Comparison of ENCODE assay signal across 12 cellular contexts in genomic region chr20:3732327-3733118, GRCh38. TPM values are rescaled to one million over a fixed set of nuclear protein-coding genes. Genes with fewer than 3 reads are reported as not detected.
DNase-seq lines count a peak whose midpoint lies in the region; ATAC-seq and TF ChIP-seq lines count a peak whose summit lies in the region.
"Had no signal": no experiment of that assay in that cellular context is flagged by ENCODE, and none has a peak within 500 bp of the region (broad histone marks: within the 10 kb centered on the region; RNA-seq: fewer than 3 reads in every experiment).

Gene HSPA12B, plus strand, starts transcription at chr20:3732685. Its CDS starts 5,990 bp downstream, at chr20:3738675.

- H3K27me3 ChIP-seq in ascending aorta (peaks cover 8% of the 10 kb centered on the region), neuronal stem cell (ENCODE audit: control insufficient read depth in 3 of 3, insufficient read depth in 3 of 3, low read depth in 1 of 3, low read length in 3 of 3) (peaks cover 0 to 44% (median 12%) of the 10 kb centered on the region in 3 experiments)

- H2AFZ ChIP-seq in neuronal stem cell (ENCODE audit: low read length): peak within 1 kb of the TSS; percentile 47

- ATAC-seq in left cardiac atrium (peak; percentile 24 to 46), HG03097 (IDR thresholded peaks at IDR 0.05; ENCODE audit: low FRiP score, unreplicated experiment) (no peak), HG03159 (IDR thresholded peaks at IDR 0.05; ENCODE audit: unreplicated experiment) (no peak)
- ATAC-seq: activated CD8-positive, alpha-beta T cell treated with anti-CD3 and anti-CD28 coated beads for 36 hours had no signal

- DNase-seq in 8988T (peak; percentile 13), ascending aorta (ENCODE audit: low spot score in 2 of 2) (no peak), left cardiac atrium (no peak), neuronal stem cell (ENCODE audit: low spot score) (no peak), COLO829 (ENCODE audit: low spot score) (no peak), NCI-H2196 (lab: John Stamatoyannopoulos, UW; ENCODE audit: unreplicated experiment) (no peak)
- DNase-seq: activated CD8-positive, alpha-beta T cell treated with anti-CD3 and anti-CD28 coated beads for 36 hours; Kasumi-1; NCI-H226 had no signal

- H3K18ac ChIP-seq in neuronal stem cell (ENCODE audit: low read length): peak within 1 kb of the TSS; percentile 89

- H2BK120ac ChIP-seq in neuronal stem cell (ENCODE audit: low read depth, low read length): peak within 1 kb of the TSS; percentile 5

- H2AK5ac ChIP-seq in neuronal stem cell (ENCODE audit: low read depth, low read length): peak within 1 kb of the TSS; percentile 96

- H3K79me1 ChIP-seq in neuronal stem cell (ENCODE audit: low read depth, low read length): no peaks in the 10 kb centered on the region

- H3K23ac ChIP-seq in neuronal stem cell (ENCODE audit: low read depth, low read length, poor library complexity): peak within 1 kb of the TSS; percentile 74

- H3K4me2 ChIP-seq in neuronal stem cell (ENCODE audit: insufficient read depth, low read length, poor library complexity, severe bottlenecking): peak within 1 kb of the TSS; percentile 56

- H3K4me1 ChIP-seq in ascending aorta (no peaks in the 10 kb centered on the region), neuronal stem cell (ENCODE audit: control insufficient read depth in 2 of 2, insufficient read depth in 1 of 2, low read depth in 1 of 2, low read length in 2 of 2) (peaks cover 4 to 8% of the 10 kb centered on the region in 2 donors)

- H3K27ac ChIP-seq in ascending aorta (peak within 1 kb of the TSS in 1 of 2 donors; percentile 45), neuronal stem cell (replicated peaks; ENCODE audit: low read length) (no peak within 1 kb of the TSS)

- H3K9me3 ChIP-seq in ascending aorta (no peaks in the 10 kb centered on the region), neuronal stem cell (replicated peaks in 1 of 2; ENCODE audit: control insufficient read depth in 2 of 2, insufficient read depth in 1 of 2, low read depth in 1 of 2, low read length in 2 of 2) (no peaks in the 10 kb centered on the region)

- no peak within 1 kb of the TSS for H3K4ac ChIP-seq in neuronal stem cell (ENCODE audit: low read length)

- no CpG with 5 or more reads among the region's 67 CpGs for WGBS in neuronal stem cell (ENCODE audit: extremely low coverage in 2 of 2, insufficient read length in 2 of 2, insufficient replicate concordance in 1 of 2), 2 donors

- peak within 1 kb of the TSS in 1 of 2 donors; percentile 37 for H3K4me3 ChIP-seq in ascending aorta
- H3K4me3 ChIP-seq in neuronal stem cell (ENCODE audit: low read length in 2 of 2): no peak within 1 kb of the TSS

- H4K91ac ChIP-seq in neuronal stem cell (ENCODE audit: low read depth, low read length, poor library complexity): peak within 1 kb of the TSS; percentile 65

- no peak within 1 kb of the TSS for H2BK5ac ChIP-seq in neuronal stem cell (ENCODE audit: low read length)

- peak within 1 kb of the TSS; percentile 1 for H3K14ac ChIP-seq in neuronal stem cell (ENCODE audit: low read length)

- H3K9ac ChIP-seq in neuronal stem cell (ENCODE audit: low read depth, low read length, poor library complexity): peak within 1 kb of the TSS; percentile 16

- H3K36me3 ChIP-seq in ascending aorta (no peaks in the 10 kb centered on the region), neuronal stem cell (replicated peaks in 1 of 2; ENCODE audit: control insufficient read depth in 2 of 2, insufficient read depth in 2 of 2, low read length in 2 of 2) (no peaks in the 10 kb centered on the region)

- peak within 1 kb of the TSS; percentile 93 for H2BK15ac ChIP-seq in neuronal stem cell (ENCODE audit: low read length)

- intact Hi-C loops in ascending aorta (cut with DNase I): no loop called here
- intact Hi-C loops in left cardiac atrium (cut with DNase I): no loop called here

- peak within 1 kb of the TSS; percentile 78 for H2BK12ac ChIP-seq in neuronal stem cell (ENCODE audit: low read length)

- peak within 1 kb of the TSS; percentile 95 for H4K8ac ChIP-seq in neuronal stem cell (ENCODE audit: low read depth, low read length)

- no peak for TF ChIP-seq CTCF in ascending aorta (IDR thresholded peaks at IDR 0.05)

RNA-seq across cellular contexts. Expression of gene HSPA12B, which starts in this region (rescaled TPM):
- total RNA-seq in ascending aorta (64.8 TPM), left cardiac atrium (10 to 100 TPM; 15.7 to 19.3 TPM)
- 0.39 TPM for polyA plus RNA-seq in neuronal stem cell (2013, experiment 1 of 2)
- 0.47 TPM for polyA plus RNA-seq in neuronal stem cell (2013, experiment 2 of 2)
- total RNA-seq: activated CD8-positive, alpha-beta T cell treated with anti-CD3 and anti-CD28 coated beads for 36 hours had no signal
- polyA plus RNA-seq: neural cell had no signal

Comparison
In these comparisons a context has a peak if more than half of its experiments do, and no peak if none do; other contexts are left out.
1. ATAC-seq: peak in left cardiac atrium (2 of 2); none in HG03097 (single experiment) and HG03159 (single experiment).